In genomic region chr7:86951895-86952294, GRCh38 we compare ENCODE assay signal across 18 cellular contexts.
DNase-seq lines count a peak whose midpoint lies in the region; ATAC-seq lines count a peak whose summit lies in the region.
"Had no signal": no experiment of that assay in that cellular context is flagged by ENCODE, and none has a peak within 500 bp of the region (broad histone marks: within the 10 kb centered on the region; RNA-seq: fewer than 3 reads in every experiment).

No MANE protein-coding gene starts in this region.

- H3K4me1 Mint-ChIP-seq in stimulated activated naive CD8-positive, alpha-beta T cell treated with anti-CD3 and anti-CD28 coated beads, Interleukin-15, amount 100 ng/mL, for 72 hours = no peaks in the 10 kb centered on the region
- no peaks in the 10 kb centered on the region for H3K4me1 Mint-ChIP-seq in activated T-helper 17 cell treated with anti-CD3 and anti-CD28 coated beads, Interleukin-2, amount 50 U/mL, for 72 hours

- H4K91ac ChIP-seq in trophoblast cell (ENCODE audit: low read depth, low read length) = no peak overlapping the region

- H3K27me3 ChIP-seq in trophoblast cell (ENCODE audit: insufficient read depth, low read length) = no peaks in the 10 kb centered on the region

- no peak overlapping the region for H3K23ac ChIP-seq in trophoblast cell (ENCODE audit: low read length)

- no peak overlapping the region for H2AK5ac ChIP-seq in trophoblast cell (ENCODE audit: low read length)

- H3K36me3 Mint-ChIP-seq in activated T-helper 17 cell treated with anti-CD3 and anti-CD28 coated beads, Interleukin-2, amount 50 U/mL, for 72 hours (ENCODE audit: low read depth) = no peaks in the 10 kb centered on the region
- H3K36me3 Mint-ChIP-seq: CD4-positive, alpha-beta memory T cell had no signal

- H3K9me3 Mint-ChIP-seq in stimulated activated naive CD8-positive, alpha-beta T cell treated with anti-CD3 and anti-CD28 coated beads, Interleukin-15, amount 100 ng/mL, for 72 hours = no peaks in the 10 kb centered on the region
- no peaks in the 10 kb centered on the region for H3K9me3 Mint-ChIP-seq in activated T-helper 17 cell treated with anti-CD3 and anti-CD28 coated beads, Interleukin-2, amount 50 U/mL, for 72 hours
- H3K9me3 Mint-ChIP-seq: CD4-positive, alpha-beta memory T cell; GM23338; H9 had no signal

- H3K27ac ChIP-seq in trophoblast cell (ENCODE audit: low read depth, low read length) = no peak overlapping the region

- no peak overlapping the region for H3K4ac ChIP-seq in trophoblast cell (ENCODE audit: low read depth, low read length)

- no peak overlapping the region for H2BK5ac ChIP-seq in trophoblast cell (ENCODE audit: low read depth, low read length, poor library complexity)

- peak; percentile 68 for ATAC-seq in stimulated activated naive CD8-positive, alpha-beta T cell treated with anti-CD3 and anti-CD28 coated beads, Interleukin-15, amount 100 ng/mL, for 72 hours
- ATAC-seq in stimulated activated naive CD8-positive, alpha-beta T cell treated with anti-CD3 and anti-CD28 coated beads, Interleukin-15, Interleukin-2, amounts not matched to agents 100 U/mL and 50 U/mL, for 24 hours = no peak
- peak; percentile 26 for ATAC-seq in GM18907 (IDR thresholded peaks at IDR 0.05; ENCODE audit: unreplicated experiment)
- ATAC-seq in activated T-helper 17 cell treated with anti-CD3 and anti-CD28 coated beads, Interleukin-2, amount 50 U/mL, for 72 hours (replicated peaks) = peak; percentile 66
- ATAC-seq: GM12878, GM23338, HCT116 had no signal

- H3K4me1 ChIP-seq in trophoblast cell (ENCODE audit: control insufficient read depth in 1 of 2, insufficient read depth in 2 of 2, low read length in 2 of 2) = peaks cover 6 to 8% of the 10 kb centered on the region in 2 experiments

- H3K9ac ChIP-seq in trophoblast cell (ENCODE audit: low read length) = no peak overlapping the region

- H2BK120ac ChIP-seq in trophoblast cell (ENCODE audit: insufficient read depth, low read length, poor library complexity) = no peak overlapping the region

- no peak overlapping the region for H2BK12ac ChIP-seq in trophoblast cell (ENCODE audit: low read length)

- H4K12ac ChIP-seq in trophoblast cell (ENCODE audit: low read depth, low read length) = no peak overlapping the region

- no peak overlapping the region for H3K27ac Mint-ChIP-seq in stimulated activated naive CD8-positive, alpha-beta T cell treated with anti-CD3 and anti-CD28 coated beads, Interleukin-15, amount 100 ng/mL, for 72 hours
- no peak overlapping the region for H3K27ac Mint-ChIP-seq in activated T-helper 17 cell treated with anti-CD3 and anti-CD28 coated beads, Interleukin-2, amount 50 U/mL, for 72 hours
- H3K27ac Mint-ChIP-seq: CD4-positive, alpha-beta memory T cell; GM23338; H9 had no signal

- no peak overlapping the region for H3K14ac ChIP-seq in trophoblast cell (ENCODE audit: low read length)

- H3K79me2 ChIP-seq in trophoblast cell (ENCODE audit: control insufficient read depth, insufficient read depth, low read length, poor library complexity) = no peaks in the 10 kb centered on the region

- no peak overlapping the region for H4K8ac ChIP-seq in trophoblast cell (ENCODE audit: low read depth, low read length)

- DNase-seq in stimulated activated naive CD8-positive, alpha-beta T cell treated with anti-CD3 and anti-CD28 coated beads, Interleukin-15, amount 100 ng/mL, for 72 hours = no peak
- no peak for DNase-seq in stimulated activated naive CD8-positive, alpha-beta T cell treated with anti-CD3 and anti-CD28 coated beads, Interleukin-15, Interleukin-2, amounts not matched to agents 100 U/mL and 50 U/mL, for 24 hours
- DNase-seq in trophoblast cell (no peak), G401 (ENCODE audit: low spot score) (no peak)
- DNase-seq in stimulated activated CD4-positive, alpha-beta T cell treated with anti-CD3 and anti-CD28 coated beads, Interleukin-1b, Interleukin-23, amount 100 ng/mL, for 48 hours = no peak
- DNase-seq: C1 segment of cervical spinal cord; Calu3; CD4-positive, alpha-beta memory T cell; COR-L47; DMS153; DND-41; GDM1; H9 had no signal

- H3K18ac ChIP-seq in trophoblast cell (ENCODE audit: low read length) = no peak overlapping the region

- no peak overlapping the region for H2AFZ ChIP-seq in trophoblast cell (ENCODE audit: insufficient read depth, low read length, poor library complexity)
- H2AFZ ChIP-seq: GM23338 had no signal

- H3K4me2 ChIP-seq in trophoblast cell (ENCODE audit: low read length) = no peak overlapping the region
- H3K4me2 ChIP-seq: GM23338 had no signal

- in situ Hi-C loops in G401 (cut with HindIII; ENCODE audit: low sequenced_read_pairs) = no loop called here

- H3K27me3 Mint-ChIP-seq in stimulated activated naive CD8-positive, alpha-beta T cell treated with anti-CD3 and anti-CD28 coated beads, Interleukin-15, amount 100 ng/mL, for 72 hours = peaks cover 9% of the 10 kb centered on the region
- no peaks in the 10 kb centered on the region for H3K27me3 Mint-ChIP-seq in activated T-helper 17 cell treated with anti-CD3 and anti-CD28 coated beads, Interleukin-2, amount 50 U/mL, for 72 hours

- no peak overlapping the region for H3K4me3 Mint-ChIP-seq in stimulated activated naive CD8-positive, alpha-beta T cell treated with anti-CD3 and anti-CD28 coated beads, Interleukin-15, amount 100 ng/mL, for 72 hours
- H3K4me3 Mint-ChIP-seq in activated T-helper 17 cell treated with anti-CD3 and anti-CD28 coated beads, Interleukin-2, amount 50 U/mL, for 72 hours = no peak overlapping the region
- H3K4me3 Mint-ChIP-seq: CD4-positive, alpha-beta memory T cell; GM23338; H9 had no signal

- no peak overlapping the region for H3K4me3 ChIP-seq in trophoblast cell (ENCODE audit: low read depth, low read length)
- H3K4me3 ChIP-seq: GM12878, GM23338 had no signal

- H3K36me3 ChIP-seq in trophoblast cell (ENCODE audit: control insufficient read depth in 1 of 2, insufficient read depth in 2 of 2, low read length in 2 of 2) = no peaks in the 10 kb centered on the region

- no peaks in the 10 kb centered on the region for H3K79me1 ChIP-seq in trophoblast cell (ENCODE audit: low read length)

- peaks cover 5% of the 10 kb centered on the region for H3K9me3 ChIP-seq in trophoblast cell (ENCODE audit: insufficient read depth, low read depth, low read length)
